Comparison of ENCODE assay signal across 9 cellular contexts in genomic region chr3:190566043-190566933, GRCh38. TPM values are rescaled to one million over a fixed set of nuclear protein-coding genes. Genes with fewer than 3 reads are reported as not detected.
DNase-seq lines count a peak whose midpoint lies in the region; ATAC-seq, FAIRE-seq and TF ChIP-seq lines count a peak whose summit lies in the region.
"Had no signal": no experiment of that assay in that cellular context is flagged by ENCODE, and none has a peak within 500 bp of the region (broad histone marks: within the 10 kb centered on the region; RNA-seq: fewer than 3 reads in every experiment).

No MANE protein-coding gene starts in this region.

- H3K9ac ChIP-seq in BLaER1 treated with 17β-estradiol and CSF1 and Interleukin-3, amounts not matched to agents 10 nM and 100 nM: peak overlapping the region in 10 of 11 experiments; percentile 55 to 78 (median 73); a peak in 20 of 22 replicates

- H3K4me1 ChIP-seq in BLaER1 treated with 17β-estradiol and CSF1 and Interleukin-3, amounts not matched to agents 10 nM and 100 nM: peaks cover 14 to 69% (median 32%) of the 10 kb centered on the region in 10 experiments; a peak in 19 of 20 replicates
- peaks cover 0 to 28% of the 10 kb centered on the region in 2 donors for H3K4me1 ChIP-seq in lung (ENCODE audit: control insufficient read depth in 2 of 2, insufficient read depth in 2 of 2, low read length in 2 of 2)

- TF ChIP-seq CTCF in lung (IDR thresholded peaks at IDR 0.05; ENCODE audit: control extremely low read depth, extremely low read depth): no peak

- H3K27ac ChIP-seq in BLaER1 treated with 17β-estradiol and CSF1 and Interleukin-3, amounts not matched to agents 10 nM and 100 nM: peak overlapping the region; percentile 66 to 95 (median 92); a peak in 21 of 22 replicates
- H3K27ac ChIP-seq in lung (ENCODE audit: low read depth in 1 of 2, low read length in 1 of 2): peak overlapping the region; percentile 76 to 85

- H4K20me1 ChIP-seq in BLaER1 treated with 17β-estradiol and CSF1 and Interleukin-3, amounts not matched to agents 10 nM and 100 nM: no peaks in the 10 kb centered on the region

- FAIRE-seq in HTR-8/SVneo (lab: Jason Lieb, UNC): peak; percentile 98

- DNase-seq in HTR-8/SVneo (ENCODE audit: insufficient read length, low spot score) (peak; percentile 84), T1000 (lab: John Stamatoyannopoulos, UW) (peak; percentile 90), dermis microvascular lymphatic vessel endothelial cell (ENCODE audit: low read depth in 2 of 2) (peak; percentile 76 to 99), lung (ENCODE audit: low spot score) (peak; percentile 94)
- peak; percentile 35 to 38 for DNase-seq in stimulated activated CD8-positive, alpha-beta memory T cell treated with anti-CD3 and anti-CD28 coated beads, Interleukin-7, amount 100 ng/mL, for 4 hours (ENCODE audit: low read depth in 2 of 2)
- DNase-seq in central memory CD4-positive, alpha-beta T cell: no peak
- DNase-seq: naive B cell had no signal

- H3K4me3 ChIP-seq in BLaER1 treated with 17β-estradiol and CSF1 and Interleukin-3, amounts not matched to agents 10 nM and 100 nM: peak overlapping the region in 1 of 10 experiments; percentile 38; a peak in 2 of 20 replicates
- no peak overlapping the region for H3K4me3 ChIP-seq in lung

- ATAC-seq in lung (ENCODE audit: insufficient read depth, low FRiP score) (peak; percentile 95), HG03439 (IDR thresholded peaks at IDR 0.05; ENCODE audit: unreplicated experiment) (no peak)

- H3K36me3 ChIP-seq in BLaER1 treated with 17β-estradiol and CSF1 and Interleukin-3, amounts not matched to agents 10 nM and 100 nM: peaks cover 0 to 22% (median 0%) of the 10 kb centered on the region in 11 experiments; a peak in 5 of 22 replicates
- H3K36me3 ChIP-seq in lung (ENCODE audit: control insufficient read depth in 2 of 2, insufficient read depth in 2 of 2, low read length in 2 of 2): no peaks in the 10 kb centered on the region

- 18 to 30% methylated on average over 6 of the region's 6 CpGs for WGBS in lung, 2 donors

- H3K4me2 ChIP-seq in BLaER1 treated with 17β-estradiol and CSF1 and Interleukin-3, amounts not matched to agents 10 nM and 100 nM: peak overlapping the region; percentile 29 to 75 (median 71)

- H3K9me3 ChIP-seq in BLaER1 treated with 17β-estradiol and CSF1 and Interleukin-3, amounts not matched to agents 10 nM and 100 nM (replicated peaks in 1 of 11): peaks cover 0 to 19% (median 9%) of the 10 kb centered on the region in 11 experiments; a peak in 10 of 22 replicates
- no peaks in the 10 kb centered on the region for H3K9me3 ChIP-seq in lung (ENCODE audit: control insufficient read depth in 2 of 2, insufficient read depth in 1 of 2, low read length in 1 of 2)

- no peaks in the 10 kb centered on the region for H3K27me3 ChIP-seq in BLaER1 treated with 17β-estradiol and CSF1 and Interleukin-3, amounts not matched to agents 10 nM and 100 nM
- no peaks in the 10 kb centered on the region for H3K27me3 ChIP-seq in lung (ENCODE audit: control insufficient read depth, insufficient read depth)

RNA-seq across cellular contexts. Expression of gene IL1RAP, which starts 52.4 kb away (rescaled TPM):
- total RNA-seq in dermis microvascular lymphatic vessel endothelial cell: 1.9 and 2.1 TPM in 2 replicates
- 10 to 100 TPM; 28.6 to 34.2 TPM for total RNA-seq in lung
- polyA plus RNA-seq in lung: 10 to 100 TPM in 1 of 2 donors, 1 to 10 TPM in 1; 3.2 to 24.9 TPM
